ENCODE assay signal across 11 cellular contexts in the genomic region with DNA sequence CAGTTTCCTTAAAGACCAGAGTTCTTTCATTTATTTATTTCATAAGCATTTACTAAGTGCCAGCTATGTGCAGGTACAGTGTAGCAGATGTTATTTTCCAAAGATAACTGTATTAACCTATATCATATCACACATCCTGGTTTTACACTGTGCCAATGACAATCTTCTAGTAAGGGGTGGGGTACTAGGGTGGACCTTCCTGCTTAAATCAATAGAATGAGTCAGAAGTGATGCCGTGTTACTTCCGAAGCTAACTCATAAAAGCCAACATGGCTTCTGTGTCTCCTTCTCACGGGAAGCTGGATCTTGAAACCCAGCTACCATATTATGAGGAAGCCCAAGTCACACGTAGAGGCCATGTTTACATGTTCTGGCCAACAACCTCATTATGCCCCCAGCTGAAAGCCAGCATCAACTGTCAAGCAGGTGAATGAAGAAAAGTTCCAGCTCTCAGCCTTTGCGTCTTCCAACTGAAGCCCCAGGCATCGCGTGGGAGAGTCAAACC.
"Had no signal": no experiment of that assay in that cellular context is flagged by ENCODE, and none has a peak within 500 bp of the region (broad histone marks: within the 10 kb centered on the region; RNA-seq: fewer than 3 reads in every experiment).

No MANE protein-coding gene starts in this region.

- H3K4me3 ChIP-seq: esophagus muscularis mucosa, lung, stomach, testis had no signal

- H3K36me3 ChIP-seq: esophagus muscularis mucosa, stomach had no signal

- H3K27me3 ChIP-seq: esophagus muscularis mucosa, stomach, testis had no signal

- H3K4me1 ChIP-seq: esophagus muscularis mucosa, parathyroid adenoma, stomach, testis had no signal

- H3K27ac ChIP-seq: esophagus muscularis mucosa, parathyroid adenoma, stomach, testis had no signal

- H3K9me3 ChIP-seq: esophagus muscularis mucosa, testis had no signal

- DNase-seq: activated CD4-positive, alpha-beta memory T cell treated with anti-CD3 and anti-CD28 coated beads, Interleukin-2, amount 10 ng/mL, durations not matched to agents 7 days and 5 days; activated CD4-positive, alpha-beta T cell treated with anti-CD3 and anti-CD28 coated beads for 4 hours; activated naive CD4-positive, alpha-beta T cell treated with anti-CD3 and anti-CD28 coated beads, Interleukin-2, amount 10 ng/mL, durations not matched to agents 7 days and 5 days; activated T-cell treated with anti-CD3 and anti-CD28 coated beads, Interleukin-2, amount 50 U/mL, for 24 hours; naive B cell; stimulated activated CD4-positive, alpha-beta T cell treated with anti-CD3 and anti-CD28 coated beads, Interleukin-1b, Interleukin-23, amount 100 ng/mL, for 48 hours; stomach; testis had no signal
